ENCODE assay signal across 1 cellular context in the genomic region with DNA sequence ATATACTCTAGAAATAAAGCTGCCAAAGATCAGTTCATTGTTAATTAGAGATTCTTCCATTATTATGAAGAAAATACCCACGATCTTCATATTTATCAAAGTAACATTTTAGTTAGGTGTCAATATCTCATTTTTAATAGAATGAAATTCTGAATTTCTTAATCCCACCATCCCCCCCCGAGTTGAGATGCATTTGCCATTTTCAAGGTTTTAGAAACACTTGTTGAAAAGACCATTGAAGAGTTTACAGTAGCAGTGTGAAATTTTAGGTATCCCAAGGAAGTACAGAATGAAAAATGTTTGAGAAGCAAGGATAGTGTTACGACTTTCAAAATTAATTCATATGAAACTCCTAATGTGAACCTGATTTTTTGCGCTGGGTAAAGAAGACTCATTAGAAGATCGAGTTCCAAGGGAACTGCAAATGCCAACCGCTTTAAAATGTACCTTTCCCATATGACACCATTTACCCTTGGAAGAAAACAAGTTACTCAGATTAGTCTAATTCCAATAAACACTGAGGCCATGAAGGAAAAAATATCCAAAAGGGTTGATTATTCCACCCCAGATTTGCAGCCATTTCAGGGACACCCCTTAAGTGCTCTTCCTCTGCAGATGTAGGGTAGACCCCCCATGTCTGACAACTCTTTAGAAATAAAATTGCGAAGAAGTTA.
TF ChIP-seq lines count a peak whose summit lies in the region.

No MANE protein-coding gene starts in this region.

TF ChIP-seq in neural cell, 6 proteins besides CTCF, POLR2A, EP300 and RAD21 (continued from another document):
- TF ChIP-seq, protein P1, sequence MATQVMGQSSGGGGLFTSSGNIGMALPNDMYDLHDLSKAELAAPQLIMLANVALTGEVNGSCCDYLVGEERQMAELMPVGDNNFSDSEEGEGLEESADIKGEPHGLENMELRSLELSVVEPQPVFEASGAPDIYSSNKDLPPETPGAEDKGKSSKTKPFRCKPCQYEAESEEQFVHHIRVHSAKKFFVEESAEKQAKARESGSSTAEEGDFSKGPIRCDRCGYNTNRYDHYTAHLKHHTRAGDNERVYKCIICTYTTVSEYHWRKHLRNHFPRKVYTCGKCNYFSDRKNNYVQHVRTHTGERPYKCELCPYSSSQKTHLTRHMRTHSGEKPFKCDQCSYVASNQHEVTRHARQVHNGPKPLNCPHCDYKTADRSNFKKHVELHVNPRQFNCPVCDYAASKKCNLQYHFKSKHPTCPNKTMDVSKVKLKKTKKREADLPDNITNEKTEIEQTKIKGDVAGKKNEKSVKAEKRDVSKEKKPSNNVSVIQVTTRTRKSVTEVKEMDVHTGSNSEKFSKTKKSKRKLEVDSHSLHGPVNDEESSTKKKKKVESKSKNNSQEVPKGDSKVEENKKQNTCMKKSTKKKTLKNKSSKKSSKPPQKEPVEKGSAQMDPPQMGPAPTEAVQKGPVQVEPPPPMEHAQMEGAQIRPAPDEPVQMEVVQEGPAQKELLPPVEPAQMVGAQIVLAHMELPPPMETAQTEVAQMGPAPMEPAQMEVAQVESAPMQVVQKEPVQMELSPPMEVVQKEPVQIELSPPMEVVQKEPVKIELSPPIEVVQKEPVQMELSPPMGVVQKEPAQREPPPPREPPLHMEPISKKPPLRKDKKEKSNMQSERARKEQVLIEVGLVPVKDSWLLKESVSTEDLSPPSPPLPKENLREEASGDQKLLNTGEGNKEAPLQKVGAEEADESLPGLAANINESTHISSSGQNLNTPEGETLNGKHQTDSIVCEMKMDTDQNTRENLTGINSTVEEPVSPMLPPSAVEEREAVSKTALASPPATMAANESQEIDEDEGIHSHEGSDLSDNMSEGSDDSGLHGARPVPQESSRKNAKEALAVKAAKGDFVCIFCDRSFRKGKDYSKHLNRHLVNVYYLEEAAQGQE (IDR thresholded peaks at IDR 0.05; ENCODE audit: borderline replicate concordance): no peak
- TF ChIP-seq POLR2AphosphoS5 (IDR thresholded peaks at IDR 0.05) (no peak), SMC3 (conservative IDR thresholded peaks at IDR 0.05; ENCODE audit: poor library complexity) (no peak), EZH2 (IDR thresholded peaks at IDR 0.05; ENCODE audit: borderline replicate concordance, insufficient read depth, low read length, poor library complexity, severe bottlenecking) (no peak)
